ENCODE assay signal across 1 cellular context in the genomic region with DNA sequence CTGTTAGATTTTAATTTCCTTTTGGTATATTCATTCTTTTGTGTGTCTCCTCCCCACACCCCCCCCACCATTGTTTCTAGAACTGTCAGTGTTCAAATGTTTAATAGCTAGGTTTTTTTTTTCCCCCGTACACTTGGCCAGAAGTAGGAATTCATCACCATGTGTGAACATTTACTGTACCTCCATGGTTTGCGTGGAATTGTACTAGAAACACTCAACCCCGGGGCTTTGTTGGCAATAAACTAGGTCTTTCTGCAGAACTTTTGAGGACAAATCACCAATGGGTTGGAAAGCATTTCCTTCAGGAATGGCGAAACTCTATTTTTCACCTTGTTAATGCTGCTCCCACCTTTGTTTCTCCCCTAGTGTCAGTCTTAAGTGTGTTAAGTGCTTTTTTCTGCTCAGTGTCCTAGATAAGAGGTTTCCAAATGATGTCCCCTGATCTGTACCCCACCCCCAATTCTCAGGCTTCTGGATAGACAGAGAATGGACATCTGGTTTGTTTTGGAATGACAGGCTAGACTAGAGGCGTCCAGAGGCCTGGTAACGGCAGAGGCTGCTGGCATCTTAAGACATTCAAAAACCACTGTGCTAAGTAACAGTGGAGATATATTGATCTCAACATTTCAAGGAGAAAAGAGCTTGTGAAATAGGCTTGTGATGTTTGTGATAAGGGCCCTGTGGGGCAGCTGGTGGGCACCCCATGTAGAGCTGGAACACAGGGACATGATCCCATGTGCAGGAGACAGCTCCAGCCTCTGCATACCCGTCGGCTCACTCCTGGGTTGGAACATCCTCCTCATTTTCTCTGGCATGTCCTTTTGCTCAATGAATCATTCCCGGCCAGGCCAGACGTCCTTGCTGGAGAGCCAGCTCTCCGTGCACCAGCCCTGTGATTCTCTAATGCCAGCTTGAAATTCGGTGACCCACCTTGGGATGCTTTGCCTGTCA.
TF ChIP-seq lines count a peak whose summit lies in the region.

No MANE protein-coding gene starts in this region.

TF ChIP-seq in WTC11, 78 proteins besides CTCF, POLR2A, EP300 and RAD21 (continued from another document):
- TF ChIP-seq, protein P1, sequence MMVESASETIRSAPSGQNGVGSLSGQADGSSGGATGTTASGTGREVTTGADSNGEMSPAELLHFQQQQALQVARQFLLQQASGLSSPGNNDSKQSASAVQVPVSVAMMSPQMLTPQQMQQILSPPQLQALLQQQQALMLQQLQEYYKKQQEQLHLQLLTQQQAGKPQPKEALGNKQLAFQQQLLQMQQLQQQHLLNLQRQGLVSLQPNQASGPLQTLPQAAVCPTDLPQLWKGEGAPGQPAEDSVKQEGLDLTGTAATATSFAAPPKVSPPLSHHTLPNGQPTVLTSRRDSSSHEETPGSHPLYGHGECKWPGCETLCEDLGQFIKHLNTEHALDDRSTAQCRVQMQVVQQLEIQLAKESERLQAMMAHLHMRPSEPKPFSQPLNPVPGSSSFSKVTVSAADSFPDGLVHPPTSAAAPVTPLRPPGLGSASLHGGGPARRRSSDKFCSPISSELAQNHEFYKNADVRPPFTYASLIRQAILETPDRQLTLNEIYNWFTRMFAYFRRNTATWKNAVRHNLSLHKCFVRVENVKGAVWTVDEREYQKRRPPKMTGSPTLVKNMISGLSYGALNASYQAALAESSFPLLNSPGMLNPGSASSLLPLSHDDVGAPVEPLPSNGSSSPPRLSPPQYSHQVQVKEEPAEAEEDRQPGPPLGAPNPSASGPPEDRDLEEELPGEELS (CRISPR knock-in tag; IDR thresholded peaks at IDR 0.05), result no peak
- TF ChIP-seq TEAD1 (CRISPR knock-in tag; IDR thresholded peaks at IDR 0.05), result no peak
TF ChIP-seq in WTC11: peak in this region for 0.
